In genomic region chr16:50316848-50317630, GRCh38 we compare ENCODE assay signal across 18 cellular contexts. TPM values are rescaled to one million over a fixed set of nuclear protein-coding genes. Genes with fewer than 3 reads are reported as not detected.
DNase-seq lines count a peak whose midpoint lies in the region; ATAC-seq and TF ChIP-seq lines count a peak whose summit lies in the region.
"Had no signal": no experiment of that assay in that cellular context is flagged by ENCODE, and none has a peak within 500 bp of the region (broad histone marks: within the 10 kb centered on the region; RNA-seq: fewer than 3 reads in every experiment).

No MANE protein-coding gene starts in this region.

- H3K9me3 ChIP-seq in spleen (no peaks in the 10 kb centered on the region), upper lobe of right lung (no peaks in the 10 kb centered on the region)
- H3K9me3 ChIP-seq: right atrium auricular region had no signal

- H3K27me3 ChIP-seq in spleen (replicated peaks in 1 of 7) (no peaks in the 10 kb centered on the region), upper lobe of right lung (no peaks in the 10 kb centered on the region)
- H3K27me3 ChIP-seq: cardiac muscle cell, right atrium auricular region had no signal

- POLR2A ChIA-PET in activated CD4-positive, alpha-beta memory T cell treated with anti-CD3 and anti-CD28 coated beads for 36 hours (lab: Charles Lee) = no interaction called here

- H3K4me3 ChIP-seq in spleen (no peak overlapping the region), upper lobe of right lung (no peak overlapping the region)
- H3K4me3 ChIP-seq: cardiac muscle cell, right atrium auricular region had no signal

- peaks cover 27% of the 10 kb centered on the region for H3K4me1 Mint-ChIP-seq in activated CD4-positive, alpha-beta memory T cell treated with anti-CD3 and anti-CD28 coated beads for 36 hours (ENCODE audit: low read depth)
- H3K4me1 Mint-ChIP-seq in immature natural killer cell = peaks cover 36 to 38% of the 10 kb centered on the region in 2 donors

- peak overlapping the region; percentile 81 to 87 for H3K27ac Mint-ChIP-seq in activated naive CD4-positive, alpha-beta T cell treated with anti-CD3 and anti-CD28 coated beads, Interleukin-2, amount 50 U/mL, for 72 hours
- peak overlapping the region; percentile 54 for H3K27ac Mint-ChIP-seq in activated CD4-positive, alpha-beta memory T cell treated with anti-CD3 and anti-CD28 coated beads for 36 hours
- peak overlapping the region; percentile 23 to 89 (median 78) for H3K27ac Mint-ChIP-seq in immature natural killer cell
- H3K27ac Mint-ChIP-seq: activated naive CD8-positive, alpha-beta T cell treated with anti-CD3 and anti-CD28 coated beads, Interleukin-2, amount 10 ng/mL, durations not matched to agents 7 days and 5 days had no signal

- TF ChIP-seq CTCF in spleen (IDR thresholded peaks at IDR 0.05 in 8 of 11, conservative IDR thresholded peaks at IDR 0.05 in 3 of 11) (no peak), upper lobe of right lung (IDR thresholded peaks at IDR 0.05) (no peak)

- peaks cover 0 to 22% of the 10 kb centered on the region in 2 donors for H3K36me3 Mint-ChIP-seq in activated naive CD4-positive, alpha-beta T cell treated with anti-CD3 and anti-CD28 coated beads, Interleukin-2, amount 50 U/mL, for 72 hours
- peaks cover 70% of the 10 kb centered on the region for H3K36me3 Mint-ChIP-seq in activated CD4-positive, alpha-beta memory T cell treated with anti-CD3 and anti-CD28 coated beads for 36 hours
- peaks cover 34 to 64% (median 41%) of the 10 kb centered on the region in 3 donors for H3K36me3 Mint-ChIP-seq in immature natural killer cell

- H3K4me1 ChIP-seq in spleen = peaks cover 0 to 22% (median 10%) of the 10 kb centered on the region in 6 donors
- peaks cover 3% of the 10 kb centered on the region for H3K4me1 ChIP-seq in upper lobe of right lung

- ATAC-seq in activated naive CD4-positive, alpha-beta T cell treated with anti-CD3 and anti-CD28 coated beads, Interleukin-2, amount 50 U/mL, for 72 hours = no peak
- ATAC-seq in upper lobe of right lung = no peak
- ATAC-seq: HCT116 had no signal

- peaks cover 4 to 100% (median 91%) of the 10 kb centered on the region in 6 donors for H3K36me3 ChIP-seq in spleen
- H3K36me3 ChIP-seq in upper lobe of right lung = peaks cover 96% of the 10 kb centered on the region

- H3K4me3 Mint-ChIP-seq in activated CD4-positive, alpha-beta memory T cell treated with anti-CD3 and anti-CD28 coated beads for 36 hours = no peak overlapping the region
- peak overlapping the region in 1 of 5 donors; percentile 23 for H3K4me3 Mint-ChIP-seq in immature natural killer cell
- H3K4me3 Mint-ChIP-seq: activated naive CD8-positive, alpha-beta T cell treated with anti-CD3 and anti-CD28 coated beads, Interleukin-2, amount 10 ng/mL, durations not matched to agents 7 days and 5 days had no signal

- H3K27me3 Mint-ChIP-seq in activated CD4-positive, alpha-beta memory T cell treated with anti-CD3 and anti-CD28 coated beads for 36 hours = no peaks in the 10 kb centered on the region
- peaks cover 7 to 11% (median 9%) of the 10 kb centered on the region in 3 donors for H3K27me3 Mint-ChIP-seq in immature natural killer cell (ENCODE audit: low read depth in 3 of 3)
- H3K27me3 Mint-ChIP-seq: activated naive CD8-positive, alpha-beta T cell treated with anti-CD3 and anti-CD28 coated beads, Interleukin-2, amount 10 ng/mL, durations not matched to agents 7 days and 5 days had no signal

- WGBS in spleen, 5 donors = 90 to 94% (median 93%) methylated on average over 10 of the region's 10 CpGs

- H3K27ac ChIP-seq in spleen = no peak overlapping the region
- no peak overlapping the region for H3K27ac ChIP-seq in upper lobe of right lung
- H3K27ac ChIP-seq: cardiac muscle cell, right atrium auricular region had no signal

- H3K9me3 Mint-ChIP-seq in activated naive CD4-positive, alpha-beta T cell treated with anti-CD3 and anti-CD28 coated beads, Interleukin-2, amount 50 U/mL, for 72 hours = no peaks in the 10 kb centered on the region
- H3K9me3 Mint-ChIP-seq in activated CD4-positive, alpha-beta memory T cell treated with anti-CD3 and anti-CD28 coated beads for 36 hours = no peaks in the 10 kb centered on the region
- no peaks in the 10 kb centered on the region for H3K9me3 Mint-ChIP-seq in immature natural killer cell
- H3K9me3 Mint-ChIP-seq: activated naive CD8-positive, alpha-beta T cell treated with anti-CD3 and anti-CD28 coated beads, Interleukin-2, amount 10 ng/mL, durations not matched to agents 7 days and 5 days had no signal

- intact Hi-C loops in activated CD4-positive, alpha-beta memory T cell treated with anti-CD3 and anti-CD28 coated beads for 36 hours (cut with micrococcal nuclease) = no loop called here
- intact Hi-C loops in spleen (cut with DNase I; ENCODE audit: low total_unique reads) (no loop called here), upper lobe of right lung (cut with DNase I) (no loop called here)

- no peak for TF ChIP-seq POLR2A in spleen (IDR thresholded peaks at IDR 0.05)

- CTCF ChIA-PET in activated CD4-positive, alpha-beta memory T cell treated with anti-CD3 and anti-CD28 coated beads for 36 hours (lab: Charles Lee) = interaction anchor here (1.4 to 4.7 kb wide), 3 partner anchors 9 to 38 kb away, joined by 4 to 27 read pairs (median 5); no protein-coding TSS in a partner anchor

- no peak for DNase-seq in activated naive CD4-positive, alpha-beta T cell treated with anti-CD3 and anti-CD28 coated beads, Interleukin-2, amount 50 U/mL, for 72 hours (ENCODE audit: low spot score in 2 of 2)
- DNase-seq in activated naive CD4-positive, alpha-beta T cell treated with anti-CD3 and anti-CD28 coated beads, Interleukin-2, amount 50 U/mL, for 16 hours = no peak
- DNase-seq in activated CD4-positive, alpha-beta memory T cell treated with anti-CD3 and anti-CD28 coated beads for 36 hours = peak; percentile 10
- no peak for DNase-seq in immature natural killer cell
- peak; percentile 47 for DNase-seq in spleen
- no peak for DNase-seq in putamen (ENCODE audit: low spot score)
- no peak for DNase-seq in upper lobe of right lung
- no peak for DNase-seq in retina
- DNase-seq: activated CD4-positive, CD25-positive, alpha-beta regulatory T cell; activated CD8-positive, alpha-beta memory T cell treated with anti-CD3 and anti-CD28 coated beads, Interleukin-2, amount 50 U/mL, for 4 hours; activated naive CD8-positive, alpha-beta T cell treated with anti-CD3 and anti-CD28 coated beads, Interleukin-2, amount 10 ng/mL, durations not matched to agents 7 days and 5 days; effector CD8-positive, alpha-beta T cell; EL; NCI-H146; T-helper 2 cell had no signal

RNA-seq across cellular contexts. Expression of gene ADCY7, which starts 50.7 kb away (rescaled TPM):
- total RNA-seq in activated naive CD4-positive, alpha-beta T cell treated with anti-CD3 and anti-CD28 coated beads, Interleukin-2, amount 50 U/mL, for 72 hours = 100 to 1,000 TPM in 1 of 2 donors, 10 to 100 TPM in 1; 78.5 to 104 TPM
- total RNA-seq in activated CD4-positive, alpha-beta memory T cell treated with anti-CD3 and anti-CD28 coated beads for 36 hours = 100 to 1,000 TPM in 1 of 2 experiments, 10 to 100 TPM in 1; 100.0 to 107 TPM
- polyA plus RNA-seq in immature natural killer cell (100 to 1,000 TPM in 2 of 3 donors, 10 to 100 TPM in 1; 97.6 to 209 (median 108) TPM), spleen (10 to 100 TPM in 2 of 3 donors, 1 to 10 TPM in 1; 9.8 to 32.3 (median 16.3) TPM)
- total RNA-seq in spleen (100 to 1,000 TPM in 5 of 7 donors, 10 to 100 TPM in 2; 68.6 to 158 (median 126) TPM), upper lobe of right lung (88.1 TPM)

RNA-seq across cellular contexts. Expression of gene BRD7, which starts 51.7 kb away (rescaled TPM):
- 10 to 100 TPM; 71.5 to 84.9 TPM for total RNA-seq in activated naive CD4-positive, alpha-beta T cell treated with anti-CD3 and anti-CD28 coated beads, Interleukin-2, amount 50 U/mL, for 72 hours
- 100 to 1,000 TPM in 1 of 2 experiments, 10 to 100 TPM in 1; 87.9 to 103 TPM for total RNA-seq in activated CD4-positive, alpha-beta memory T cell treated with anti-CD3 and anti-CD28 coated beads for 36 hours
- polyA plus RNA-seq in immature natural killer cell (10 to 100 TPM; 15.7 to 42.7 (median 39.8) TPM), spleen (10 to 100 TPM; 39.2 to 50.5 (median 47.2) TPM)
- total RNA-seq in spleen (10 to 100 TPM; 47.4 to 69.7 (median 59.1) TPM), upper lobe of right lung (62.9 TPM)

Comparison
In these comparisons a context has a peak if more than half of its experiments do, and no peak if none do; other contexts are left out.
1. DNase-seq: peak in activated CD4-positive, alpha-beta memory T cell treated with anti-CD3 and anti-CD28 coated beads for 36 hours (single experiment) and spleen (single experiment); none in activated naive CD4-positive, alpha-beta T cell treated with anti-CD3 and anti-CD28 coated beads, Interleukin-2, amount 50 U/mL, for 72 hours (0 of 2), activated naive CD4-positive, alpha-beta T cell treated with anti-CD3 and anti-CD28 coated beads, Interleukin-2, amount 50 U/mL, for 16 hours (single experiment), immature natural killer cell (0 of 3), putamen (single experiment), upper lobe of right lung (single experiment) and retina (single experiment).
2. Peak in every context shown above with its lines, with median percentiles within 50 percentile points of each other: H3K27ac Mint-ChIP-seq.